ENCODE assay signal across 18 cellular contexts in genomic region chr9:109095321-109095720, GRCh38. TPM values are rescaled to one million over a fixed set of nuclear protein-coding genes. Genes with fewer than 3 reads are reported as not detected.
DNase-seq lines count a peak whose midpoint lies in the region; ATAC-seq and TF ChIP-seq lines count a peak whose summit lies in the region.
"Had no signal": no experiment of that assay in that cellular context is flagged by ENCODE, and none has a peak within 500 bp of the region (broad histone marks: within the 10 kb centered on the region; RNA-seq: fewer than 3 reads in every experiment).

No MANE protein-coding gene starts in this region.

- POLR2A ChIA-PET in CD4-positive, alpha-beta T cell (lab: Charles Lee) = no interaction called here

- no peaks in the 10 kb centered on the region for H3K27me3 ChIP-seq in CD4-positive, CD25-positive, alpha-beta regulatory T cell (ENCODE audit: control insufficient read depth, insufficient read depth, low read length)
- no peaks in the 10 kb centered on the region for H3K27me3 ChIP-seq in CD4-positive, alpha-beta T cell (ENCODE audit: control insufficient read depth, insufficient read depth, low read length)
- no peaks in the 10 kb centered on the region for H3K27me3 ChIP-seq in rectal smooth muscle tissue (ENCODE audit: control insufficient read depth, insufficient read depth, low read length)
- H3K27me3 ChIP-seq: MG63 had no signal

- H3K27ac Mint-ChIP-seq in CD4-positive, CD25-positive, alpha-beta regulatory T cell = peak overlapping the region; percentile 50 to 63 (median 53)
- peak overlapping the region; percentile 69 for H3K27ac Mint-ChIP-seq in CD4-positive, alpha-beta T cell
- peak overlapping the region; percentile 63 for H3K27ac Mint-ChIP-seq in mesothelial cell of epicardium

- no peak for DNase-seq in CD4-positive, CD25-positive, alpha-beta regulatory T cell
- no peak for DNase-seq in CD4-positive, alpha-beta T cell
- DNase-seq in mesothelial cell of epicardium (ENCODE audit: low spot score in 2 of 2, unreplicated experiment in 2 of 2) (no peak), LoVo (ENCODE audit: low spot score) (no peak)
- DNase-seq: CD8-positive, alpha-beta memory T cell; DMS79; H9; MG63; NCI-H1092; NCI-H146; NCI-H2081 treated with DMSO at 0.1 percent for 48 hours; NCI-H2227 treated with DMSO at 0.1 percent for 48 hours; NCI-H526; SHP77 treated with DMSO at 0.1 percent for 48 hours had no signal

- no peaks in the 10 kb centered on the region for H3K9me3 ChIP-seq in CD4-positive, CD25-positive, alpha-beta regulatory T cell (ENCODE audit: control insufficient read depth in 2 of 2, low read length in 2 of 2)
- no peaks in the 10 kb centered on the region for H3K9me3 ChIP-seq in CD4-positive, alpha-beta T cell (ENCODE audit: control insufficient read depth, low read length)
- H3K9me3 ChIP-seq: MG63 had no signal

- peak overlapping the region in 2 of 4 donors; percentile 1 to 16 for H3K4me3 Mint-ChIP-seq in CD4-positive, CD25-positive, alpha-beta regulatory T cell
- H3K4me3 Mint-ChIP-seq in CD4-positive, alpha-beta T cell = no peak overlapping the region
- H3K4me3 Mint-ChIP-seq in mesothelial cell of epicardium = no peak overlapping the region
- H3K4me3 Mint-ChIP-seq: H9 had no signal

- intact Hi-C loops in CD4-positive, alpha-beta T cell (cut with DNase I, micrococcal nuclease) = loop anchor here in 1 of 2 experiments (2.0 to 5.0 kb wide), 2 partner anchors 23 to 83 kb away; partner anchors contain the start of genes CTNNAL1 and TMEM245

- H3K36me3 Mint-ChIP-seq in CD4-positive, CD25-positive, alpha-beta regulatory T cell = peaks cover 37% of the 10 kb centered on the region
- H3K36me3 Mint-ChIP-seq in CD4-positive, alpha-beta T cell (ENCODE audit: low read depth) = peaks cover 66% of the 10 kb centered on the region
- peaks cover 23% of the 10 kb centered on the region for H3K36me3 Mint-ChIP-seq in mesothelial cell of epicardium

- H3K27ac ChIP-seq in CD4-positive, CD25-positive, alpha-beta regulatory T cell (ENCODE audit: insufficient read depth, low read length, poor library complexity, severe bottlenecking) = no peak overlapping the region
- H3K27ac ChIP-seq in CD4-positive, alpha-beta T cell (ENCODE audit: low read depth, low read length) = no peak overlapping the region
- H3K27ac ChIP-seq in rectal smooth muscle tissue (ENCODE audit: low read depth, low read length) = peak overlapping the region; percentile 4
- H3K27ac ChIP-seq: KMS-11 had no signal

- no peak for TF ChIP-seq CTCF in CD4-positive, alpha-beta T cell (IDR thresholded peaks at IDR 0.05)
- TF ChIP-seq CTCF in mesothelial cell of epicardium (IDR thresholded peaks at IDR 0.05; ENCODE audit: unreplicated experiment) = no peak

- ATAC-seq in CD4-positive, CD25-positive, alpha-beta regulatory T cell (ENCODE audit: low read depth in 2 of 2) = no peak
- peak; percentile 37 for ATAC-seq in CD4-positive, alpha-beta T cell (ENCODE audit: poor library complexity)
- ATAC-seq in GM21526 (IDR thresholded peaks at IDR 0.05; ENCODE audit: low FRiP score, unreplicated experiment) = no peak
- no peak for ATAC-seq in HG03460 (IDR thresholded peaks at IDR 0.05; ENCODE audit: unreplicated experiment)

- no peaks in the 10 kb centered on the region for H3K27me3 Mint-ChIP-seq in CD4-positive, CD25-positive, alpha-beta regulatory T cell
- H3K27me3 Mint-ChIP-seq in CD4-positive, alpha-beta T cell = no peaks in the 10 kb centered on the region
- no peaks in the 10 kb centered on the region for H3K27me3 Mint-ChIP-seq in mesothelial cell of epicardium (ENCODE audit: low read depth)
- H3K27me3 Mint-ChIP-seq: CD8-positive, alpha-beta memory T cell had no signal

- no peak overlapping the region for H3K9ac ChIP-seq in rectal smooth muscle tissue (ENCODE audit: low read length)
- H3K9ac ChIP-seq: KMS-11 had no signal

- no peaks in the 10 kb centered on the region for H3K9me3 Mint-ChIP-seq in CD4-positive, CD25-positive, alpha-beta regulatory T cell
- no peaks in the 10 kb centered on the region for H3K9me3 Mint-ChIP-seq in CD4-positive, alpha-beta T cell
- H3K9me3 Mint-ChIP-seq in mesothelial cell of epicardium = no peaks in the 10 kb centered on the region
- H3K9me3 Mint-ChIP-seq: CD8-positive, alpha-beta memory T cell; H9 had no signal

- CTCF ChIA-PET in CD4-positive, alpha-beta T cell (lab: Charles Lee) = no interaction called here

- peak overlapping the region; percentile 9 for H3K4me3 ChIP-seq in CD4-positive, CD25-positive, alpha-beta regulatory T cell (ENCODE audit: low read depth, low read length)
- H3K4me3 ChIP-seq in rectal smooth muscle tissue (ENCODE audit: low read length) = no peak overlapping the region
- H3K4me3 ChIP-seq: MG63 had no signal

- H3K36me3 ChIP-seq in CD4-positive, CD25-positive, alpha-beta regulatory T cell (ENCODE audit: control insufficient read depth, insufficient read depth, low read length) = peaks cover 45% of the 10 kb centered on the region
- peaks cover 10% of the 10 kb centered on the region for H3K36me3 ChIP-seq in rectal smooth muscle tissue (ENCODE audit: control insufficient read depth, insufficient read depth, low read length)

- peaks cover 55 to 80% (median 69%) of the 10 kb centered on the region in 4 donors for H3K4me1 Mint-ChIP-seq in CD4-positive, CD25-positive, alpha-beta regulatory T cell
- H3K4me1 Mint-ChIP-seq in CD4-positive, alpha-beta T cell (ENCODE audit: low read depth) = peaks cover 77% of the 10 kb centered on the region
- H3K4me1 Mint-ChIP-seq in mesothelial cell of epicardium = peaks cover 56% of the 10 kb centered on the region

- H3K4me1 ChIP-seq in CD4-positive, CD25-positive, alpha-beta regulatory T cell (ENCODE audit: control insufficient read depth, insufficient read depth, low read length, poor library complexity, severe bottlenecking) = peaks cover 46% of the 10 kb centered on the region
- peaks cover 34% of the 10 kb centered on the region for H3K4me1 ChIP-seq in rectal smooth muscle tissue (ENCODE audit: control insufficient read depth, insufficient read depth, low read length)

RNA-seq across cellular contexts. Expression of gene TMEM245, which starts 24.4 kb away (rescaled TPM):
- 33.7 TPM for total RNA-seq in CD4-positive, CD25-positive, alpha-beta regulatory T cell
- 10 to 100 TPM; 22.6 to 36.9 (median 27.6) TPM for polyA plus RNA-seq in CD4-positive, CD25-positive, alpha-beta regulatory T cell
- total RNA-seq in CD4-positive, alpha-beta T cell = 10 to 100 TPM; 22.6 to 24.4 TPM
- total RNA-seq in mesothelial cell of epicardium = 73.0 to 77.9 TPM (median 74.6 TPM) in 3 replicates
